Comparison of ENCODE assay signal across 10 cellular contexts in the genomic region with DNA sequence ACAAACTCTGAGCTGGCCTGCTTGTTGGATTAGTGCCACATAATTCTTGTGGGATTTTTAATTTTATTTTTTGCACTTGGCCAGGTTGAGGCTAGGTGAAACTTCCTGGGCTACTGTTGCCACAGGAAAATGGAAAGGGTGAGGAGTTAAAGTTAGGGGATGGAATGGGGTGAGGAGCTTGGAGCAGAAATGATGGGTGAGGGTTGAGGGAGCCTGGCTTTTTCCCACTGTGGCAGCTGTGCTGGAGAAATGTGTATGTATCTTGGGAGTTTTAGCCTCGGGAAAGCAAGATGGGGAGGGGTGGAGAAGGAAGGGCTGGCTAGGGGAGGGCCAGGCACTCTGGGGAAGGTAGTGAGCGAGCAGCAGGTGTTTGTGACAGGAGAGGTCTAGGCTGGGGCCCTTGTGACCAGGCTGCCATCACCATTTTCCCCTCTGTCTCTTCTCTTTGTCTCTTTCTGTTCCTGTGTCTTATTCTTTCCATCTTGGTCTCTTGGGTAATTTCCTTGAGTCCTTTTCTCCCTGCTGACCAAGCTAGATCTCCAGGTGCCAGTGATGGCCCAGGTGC. TPM values are rescaled to one million over a fixed set of nuclear protein-coding genes. Genes with fewer than 3 reads are reported as not detected.
A peak's percentile ranks its signal among the peaks of the same experiment; 100 is the strongest.
DNase-seq lines count a peak whose midpoint lies in the region; ATAC-seq and TF ChIP-seq lines count a peak whose summit lies in the region.
"Had no signal": no experiment of that assay in that cellular context is flagged by ENCODE, and none has a peak within 500 bp of the region (broad histone marks: within the 10 kb centered on the region; RNA-seq: fewer than 3 reads in every experiment).

No MANE protein-coding gene starts in this region.

- H3K27me3 ChIP-seq in ACC112 (ENCODE audit: insufficient read depth, low read length), result no peaks in the 10 kb centered on the region
- no peaks in the 10 kb centered on the region for H3K27me3 ChIP-seq in H9 (ENCODE audit: insufficient read depth, low read length)
- H3K27me3 ChIP-seq in muscle layer of duodenum (ENCODE audit: low read depth, low read length), result no peaks in the 10 kb centered on the region

- no peak overlapping the region for H3K18ac ChIP-seq in H9 (ENCODE audit: insufficient read length, low read depth, low read length)

- peak overlapping the region; percentile 81 for H3K4me3 ChIP-seq in ACC112 (ENCODE audit: low read depth, low read length)
- peak overlapping the region; percentile 94 for H3K4me3 ChIP-seq in astrocyte of the spinal cord (ENCODE audit: low read depth, low read length)
- H3K4me3 ChIP-seq in muscle layer of duodenum (ENCODE audit: low read depth in 1 of 2, low read length in 2 of 2), result peak overlapping the region; percentile 82 to 93

- peaks cover 38 to 51% (median 46%) of the 10 kb centered on the region in 3 experiments for H3K36me3 Mint-ChIP-seq in H9 (ENCODE audit: insufficient read depth in 1 of 3, low read depth in 3 of 3)

- no peak overlapping the region for H2BK15ac ChIP-seq in H9 (ENCODE audit: low read depth, low read length)

- H2AFZ ChIP-seq in ACC112 (ENCODE audit: low read length, unreplicated experiment), result no peak overlapping the region
- no peak overlapping the region for H2AFZ ChIP-seq in H9 (ENCODE audit: low read length)

- H3K27me3 Mint-ChIP-seq in H9 (ENCODE audit: low read depth), result no peaks in the 10 kb centered on the region; the same call in 1 of the 2 replicates

- no peaks in the 10 kb centered on the region for H3K79me1 ChIP-seq in H9 (ENCODE audit: insufficient read depth, low read depth, low read length, poor library complexity, severe bottlenecking)

- no peak overlapping the region for H3T11ph ChIP-seq in H9 (ENCODE audit: low read length)

- no peaks in the 10 kb centered on the region for H3K9me3 ChIP-seq in H9 (ENCODE audit: control insufficient read depth, low read depth, low read length)
- H3K9me3 ChIP-seq in muscle layer of duodenum (ENCODE audit: control insufficient read depth in 1 of 2, low read length in 2 of 2), result no peaks in the 10 kb centered on the region

- H2BK120ac ChIP-seq in H9 (ENCODE audit: low read depth, low read length, poor library complexity, severe bottlenecking), result no peak overlapping the region

- H3K23me2 ChIP-seq in H9 (ENCODE audit: insufficient read length, low read depth, low read length, poor library complexity, severe bottlenecking), result peaks cover 7% of the 10 kb centered on the region

- H3K14ac ChIP-seq in H9 (ENCODE audit: insufficient read depth, low read length), result no peak overlapping the region

- peak overlapping the region; percentile 95 to 97 for H3K4me3 Mint-ChIP-seq in H9

- H2BK20ac ChIP-seq in H9 (ENCODE audit: low read depth, low read length, poor library complexity, severe bottlenecking), result no peak overlapping the region

- H3K27ac ChIP-seq in ACC112 (ENCODE audit: low read depth, low read length), result no peak overlapping the region
- H3K27ac ChIP-seq in H9 (ENCODE audit: insufficient read length, low read depth, low read length), result no peak overlapping the region
- H3K27ac ChIP-seq in muscle layer of duodenum (ENCODE audit: low read length), result peak overlapping the region; percentile 100

- H3K36me3 ChIP-seq in ACC112 (ENCODE audit: insufficient read depth, low read length) (no peaks in the 10 kb centered on the region; the same call in 1 of the 2 replicates), muscle layer of duodenum (ENCODE audit: control insufficient read depth in 1 of 2, insufficient read depth in 2 of 2, low read length in 2 of 2) (peaks cover 22 to 37% of the 10 kb centered on the region in 2 donors)

- CTCF ChIA-PET in GM10248 (lab: Yijun Ruan, JAX), result interaction anchor here (1.1 to 2.0 kb wide), 6 partner anchors 8 to 89 kb away, joined by 3 to 9 read pairs (median 6); no protein-coding TSS in a partner anchor

- H4K5ac ChIP-seq in H9 (ENCODE audit: insufficient read length, low read depth, low read length), result no peak overlapping the region

- ATAC-seq in HG02884 (IDR thresholded peaks at IDR 0.05; ENCODE audit: unreplicated experiment), result no peak

- TF ChIP-seq CTCF in H9 (conservative IDR thresholded peaks at IDR 0.05), result no peak
- TF ChIP-seq CTCF in astrocyte of the spinal cord (IDR thresholded peaks at IDR 0.05; ENCODE audit: low read depth, low read length), result no peak
- no peak for TF ChIP-seq CTCF in GM10248 (IDR thresholded peaks at IDR 0.05; ENCODE audit: control extremely low read depth, extremely low read depth, low read depth, missing control alignments)

- no peak overlapping the region for H2AK5ac ChIP-seq in H9 (ENCODE audit: insufficient read length, low read length)

- H3K79me2 ChIP-seq in ACC112 (ENCODE audit: control insufficient read depth, insufficient read depth, low read length, unreplicated experiment) (peaks cover 20% of the 10 kb centered on the region), H9 (ENCODE audit: insufficient read depth, low read length) (peaks cover 8% of the 10 kb centered on the region; the same call in 1 of the 2 replicates)

- peaks cover 22 to 31% of the 10 kb centered on the region in 2 experiments for H3K4me1 Mint-ChIP-seq in H9

- peaks cover 3% of the 10 kb centered on the region for H4K20me1 ChIP-seq in H9 (ENCODE audit: control insufficient read depth, insufficient read depth, insufficient read length)

- no peak overlapping the region for H3K9ac ChIP-seq in H9 (ENCODE audit: extremely low read depth, insufficient read length, low read length)

- H3K56ac ChIP-seq in H9 (ENCODE audit: insufficient read length, low read depth, low read length), result no peak overlapping the region

- H3K23ac ChIP-seq in H9 (ENCODE audit: insufficient read length, low read depth, low read length), result no peak overlapping the region

- no peak overlapping the region for H3K4ac ChIP-seq in H9 (ENCODE audit: low read depth, low read length)

- in situ Hi-C loops in astrocyte of the spinal cord (cut with HindIII; ENCODE audit: low sequenced_read_pairs), result no loop called here

- POLR2A ChIA-PET in GM10248 (lab: Yijun Ruan, JAX), result interaction anchor here (0.6 kb wide), 1 partner anchor 12 kb away, joined by 3 read pairs; no protein-coding TSS in a partner anchor

- H4K8ac ChIP-seq in H9 (replicated peaks; ENCODE audit: insufficient read length, low read depth, low read length), result no peak overlapping the region

- H2BK12ac ChIP-seq in H9 (ENCODE audit: insufficient read length, low read depth, low read length), result no peak overlapping the region

- WGBS in H9 (ENCODE audit: extremely low coverage, insufficient read length, low lambda C conversion rate), result no CpG with 5 or more reads among the region's 2 CpGs

- H2BK5ac ChIP-seq in H9 (ENCODE audit: insufficient read length, low read length), result no peak overlapping the region

- peak overlapping the region in 2 of 3 experiments; percentile 32 to 45; a peak in 3 of 7 replicates for H3K27ac Mint-ChIP-seq in H9

- no peak overlapping the region for H4K91ac ChIP-seq in H9 (ENCODE audit: insufficient read length, low read depth, low read length)

- H3K9me3 Mint-ChIP-seq in H9, result no peaks in the 10 kb centered on the region

- H3K4me1 ChIP-seq in ACC112 (ENCODE audit: control insufficient read depth, insufficient read depth, low read length, unreplicated experiment), result peaks cover 13% of the 10 kb centered on the region
- no peaks in the 10 kb centered on the region for H3K4me1 ChIP-seq in H9 (ENCODE audit: insufficient read depth, low read length)
- peaks cover 6 to 16% of the 10 kb centered on the region in 2 donors for H3K4me1 ChIP-seq in muscle layer of duodenum (ENCODE audit: control insufficient read depth in 1 of 2, insufficient read depth in 2 of 2, low read length in 2 of 2)

- H3K4me2 ChIP-seq in H9 (ENCODE audit: insufficient read depth, insufficient read length, low read length), result peak overlapping the region; percentile 59

- DNase-seq in H9, result no peak
- no peak for DNase-seq in astrocyte of the spinal cord (ENCODE audit: low read depth, low spot score)
- DNase-seq in central memory CD4-positive, alpha-beta T cell, result no peak
- no peak for DNase-seq in NCI-H2196 (lab: John Stamatoyannopoulos, UW; ENCODE audit: unreplicated experiment)
- DNase-seq in GM10248 (ENCODE audit: extremely low spot score), result no peak
- DNase-seq: GOT3; stimulated activated naive CD4-positive, alpha-beta T cell treated with Interleukin-2 at 50 U/mL for 16 hours had no signal

RNA-seq across cellular contexts. Expression of a gene that starts 2.0 kb away (rescaled TPM):
- 52.9 and 58.2 TPM in 2 replicates for total RNA-seq in H9 (2021)

RNA-seq across cellular contexts. Expression of a gene that starts 29.6 kb away (rescaled TPM):
- total RNA-seq in H9 (2021), result 205 and 207 TPM in 2 replicates

RNA-seq across cellular contexts. Expression of a gene that starts 43.1 kb away (rescaled TPM):
- total RNA-seq in H9 (2021), result 39.1 and 39.2 TPM in 2 replicates
